ENCODE assay signal across 22 cellular contexts in the genomic region with DNA sequence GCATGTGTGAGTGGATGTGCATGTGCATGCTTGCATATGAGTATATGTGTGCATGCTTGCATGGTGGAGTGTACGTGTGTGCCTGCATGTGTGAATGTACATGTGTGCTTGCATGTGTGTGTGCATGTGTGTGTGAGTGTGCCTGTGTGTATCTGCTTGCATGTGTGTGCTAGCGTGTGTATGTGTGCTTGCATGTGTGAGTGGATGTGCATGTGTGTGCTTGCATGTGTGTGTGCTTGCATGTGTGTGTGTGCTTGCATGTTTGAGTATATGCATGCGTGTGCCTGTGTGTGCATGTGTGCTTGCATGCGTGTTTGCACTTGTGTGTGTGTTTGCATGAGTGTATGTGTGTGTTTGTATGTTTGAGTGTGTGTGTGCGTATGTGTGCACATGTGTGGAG. TPM values are rescaled to one million over a fixed set of nuclear protein-coding genes. Genes with fewer than 3 reads are reported as not detected.
DNase-seq lines count a peak whose midpoint lies in the region; ATAC-seq, FAIRE-seq and TF ChIP-seq lines count a peak whose summit lies in the region.
"Had no signal": no experiment of that assay in that cellular context is flagged by ENCODE, and none has a peak within 500 bp of the region (broad histone marks: within the 10 kb centered on the region; RNA-seq: fewer than 3 reads in every experiment).

No MANE protein-coding gene starts in this region.

- H2BK5ac ChIP-seq in H1 (ENCODE audit: low read depth, low read length), result peak overlapping the region; percentile 75

- H3K4ac ChIP-seq in H1 (replicated peaks; ENCODE audit: insufficient read length, low read depth, low read length), result peak overlapping the region; percentile 74

- no peak overlapping the region; the same call in 1 of the 2 replicates for H3K18ac ChIP-seq in H1 (ENCODE audit: extremely low read depth, low read length)

- intact Hi-C loops in CD4-positive, alpha-beta T cell (cut with DNase I, micrococcal nuclease), result no loop called here

- H3K4me3 ChIP-seq in H1 (ENCODE audit: extremely low read depth in 1 of 4, insufficient read depth in 2 of 4, low read depth in 3 of 4, low read length in 4 of 4), result no peak overlapping the region
- H3K4me3 ChIP-seq: PC-9, SJCRH30 had no signal

- 94% methylated on average over 5 of the region's 5 CpGs; no CpG with 5 or more reads in 1 of the 2 experiments for WGBS in H1 (ENCODE audit: extremely low coverage in 1 of 2, insufficient coverage in 1 of 2, insufficient read length in 1 of 2, insufficient replicate concordance in 2 of 2, low coverage in 1 of 2, low lambda C conversion rate in 2 of 2, missing lambda C conversion rate in 1 of 2), 2 experiments

- H3K27me3 Mint-ChIP-seq in CD4-positive, alpha-beta T cell, result peaks cover 17% of the 10 kb centered on the region
- peaks cover 16% of the 10 kb centered on the region for H3K27me3 Mint-ChIP-seq in neural crest cell (ENCODE audit: low read depth)
- H3K27me3 Mint-ChIP-seq in activated T-cell treated with anti-CD3 and anti-CD28 coated beads, Interleukin-2, amount 50 U/mL, for 72 hours (ENCODE audit: low read depth), result peaks cover 41% of the 10 kb centered on the region

- H3K79me1 ChIP-seq in H1 (ENCODE audit: low read depth, low read length), result 0 out of 2 replicates have a peak, but pooled peaks cover 3% of the 10 kb centered on the region

- peak overlapping the region; percentile 44 for H3K4me3 Mint-ChIP-seq in CD4-positive, alpha-beta T cell
- peak overlapping the region; percentile 47 for H3K4me3 Mint-ChIP-seq in neural crest cell
- H3K4me3 Mint-ChIP-seq in activated T-cell treated with anti-CD3 and anti-CD28 coated beads, Interleukin-2, amount 50 U/mL, for 72 hours, result no peak overlapping the region
- H3K4me3 Mint-ChIP-seq: H9 had no signal

- no peaks in the 10 kb centered on the region for H3K36me3 Mint-ChIP-seq in CD4-positive, alpha-beta T cell (ENCODE audit: low read depth)
- peaks cover 11% of the 10 kb centered on the region for H3K36me3 Mint-ChIP-seq in neural crest cell (ENCODE audit: low read depth)
- H3K36me3 Mint-ChIP-seq in activated T-cell treated with anti-CD3 and anti-CD28 coated beads, Interleukin-2, amount 50 U/mL, for 72 hours (ENCODE audit: insufficient read depth in 2 of 2), result peaks cover 5 to 8% of the 10 kb centered on the region in 2 donors

- H2BK15ac ChIP-seq in H1 (ENCODE audit: low read length), result 0 out of 2 replicates have a peak overlapping the region, but pooled peaks have one; percentile 96

- H3K23ac ChIP-seq in H1 (ENCODE audit: insufficient read length), result no peak overlapping the region

- H3K14ac ChIP-seq in H1 (ENCODE audit: insufficient read length), result no peak overlapping the region

- no peak overlapping the region for H4K8ac ChIP-seq in H1 (ENCODE audit: extremely low read depth, insufficient read depth, low read length)

- H3K79me2 ChIP-seq in H1 (ENCODE audit: control insufficient read depth in 1 of 2, insufficient read depth in 2 of 2, low read length in 2 of 2), result no peaks in the 10 kb centered on the region

- TF ChIP-seq POLR2A in H1 (IDR thresholded peaks at IDR 0.05; ENCODE audit: control extremely low read depth in 1 of 2, low read depth in 2 of 2, low read length in 2 of 2), result no peak

- H3K27ac ChIP-seq in CD4-positive, alpha-beta T cell (ENCODE audit: low read depth, low read length), result no peak overlapping the region
- no peak overlapping the region for H3K27ac ChIP-seq in H1 (ENCODE audit: low read depth, low read length)
- H3K27ac ChIP-seq: KMS-11, PC-9, SJCRH30 had no signal

- H3K36me3 ChIP-seq in H1 (ENCODE audit: control insufficient read depth in 2 of 4, insufficient read depth in 4 of 4, low read length in 3 of 4), result no peaks in the 10 kb centered on the region; a peak in 1 of 8 replicates
- H3K36me3 ChIP-seq: SJCRH30 had no signal

- no peak for DNase-seq in CD4-positive, alpha-beta T cell
- DNase-seq in HTR-8/SVneo (ENCODE audit: insufficient read length, low spot score) (no peak), H1 (ENCODE audit: low read depth in 1 of 2, low spot score in 2 of 2) (no peak), neural crest cell (ENCODE audit: low read depth, low spot score) (no peak), GOT3 (lab: John Stamatoyannopoulos, UW) (no peak), COR-L47 (lab: John Stamatoyannopoulos, UW) (no peak)
- DNase-seq in activated T-cell treated with anti-CD3 and anti-CD28 coated beads, Interleukin-2, amount 50 U/mL, for 72 hours, result no peak
- DNase-seq: H9, NCI-H1092, NCI-H1417 treated with DMSO at 0.1 percent for 48 hours, NCI-H1694 treated with DMSO at 0.1 percent for 48 hours, NCI-H2081, NCI-H2227 treated with DMSO at 0.1 percent for 48 hours, NCI-H526 treated with DMSO at 0.1 percent for 48 hours, PC-9, SJCRH30 had no signal

- H3K56ac ChIP-seq in H1 (replicated peaks; ENCODE audit: insufficient read length, low read depth, low read length), result no peak overlapping the region

- no peak for TF ChIP-seq CTCF in CD4-positive, alpha-beta T cell (IDR thresholded peaks at IDR 0.05)
- TF ChIP-seq CTCF in H1 (IDR thresholded peaks at IDR 0.05; ENCODE audit: control extremely low read depth in 1 of 3, insufficient read depth in 1 of 3, low read depth in 1 of 3, low read length in 3 of 3) (no peak), neural crest cell (conservative IDR thresholded peaks at IDR 0.05) (no peak)

- H3K9ac ChIP-seq in H1 (replicated peaks in 1 of 4; ENCODE audit: extremely low read depth in 1 of 4, low read depth in 3 of 4, low read length in 3 of 4), result no peak overlapping the region
- H3K9ac ChIP-seq: KMS-11 had no signal

- CTCF ChIA-PET in CD4-positive, alpha-beta T cell (lab: Charles Lee), result no interaction called here
- CTCF ChIA-PET in H1 (lab: Charles Lee; ENCODE audit: partially characterized antibody), result interaction anchor here (1.2 to 6.6 kb wide), 4 partner anchors 9 to 225 kb away, joined by 3 to 58 read pairs (median 6); no protein-coding TSS in a partner anchor

- H3K4me1 ChIP-seq in H1 (replicated peaks in 1 of 4; ENCODE audit: control insufficient read depth in 3 of 4, insufficient read depth in 4 of 4, low read length in 3 of 4), result peaks cover 0 to 7% (median 4%) of the 10 kb centered on the region in 4 experiments; a peak in 5 of 7 replicates
- H3K4me1 ChIP-seq: SJCRH30 had no signal

- no peak overlapping the region for H2BK20ac ChIP-seq in H1 (ENCODE audit: low read length)

- H4K5ac ChIP-seq in H1 (ENCODE audit: insufficient read length, low read depth, low read length), result no peak overlapping the region

- peaks cover 0 to 4% of the 10 kb centered on the region in 2 experiments for H4K20me1 ChIP-seq in H1 (replicated peaks in 1 of 2; ENCODE audit: control insufficient read depth in 1 of 2, insufficient read depth in 2 of 2, low read length in 2 of 2)

- FAIRE-seq in HTR-8/SVneo (lab: Jason Lieb, UNC), result peak; percentile 94
- FAIRE-seq in H1 (lab: Jason Lieb, UNC), result no peak
- FAIRE-seq: G401.6, GM12892 had no signal

- H3K4me1 Mint-ChIP-seq in CD4-positive, alpha-beta T cell (ENCODE audit: low read depth), result peaks cover 11% of the 10 kb centered on the region
- H3K4me1 Mint-ChIP-seq in neural crest cell, result peaks cover 7% of the 10 kb centered on the region
- peaks cover 20% of the 10 kb centered on the region for H3K4me1 Mint-ChIP-seq in activated T-cell treated with anti-CD3 and anti-CD28 coated beads, Interleukin-2, amount 50 U/mL, for 72 hours (ENCODE audit: low read depth)

- no peak for TF ChIP-seq RAD21 in H1 (IDR thresholded peaks at IDR 0.05 in 1 of 2, conservative IDR thresholded peaks at IDR 0.05 in 1 of 2; ENCODE audit: low read depth in 2 of 2, low read length in 2 of 2)

- peaks cover 6% of the 10 kb centered on the region for H3K9me3 ChIP-seq in CD4-positive, alpha-beta T cell (ENCODE audit: control insufficient read depth, low read length)
- peaks cover 2 to 8% of the 10 kb centered on the region in 2 experiments; a peak in 2 of 4 replicates for H3K9me3 ChIP-seq in H1 (ENCODE audit: insufficient read depth in 2 of 2, low read depth in 1 of 2, low read length in 1 of 2)

- no peak overlapping the region for H2BK120ac ChIP-seq in H1 (replicated peaks; ENCODE audit: low read depth, low read length)

- POLR2A ChIA-PET in CD4-positive, alpha-beta T cell (lab: Charles Lee), result no interaction called here
- POLR2A ChIA-PET in H1 (lab: Charles Lee; ENCODE audit: partially characterized antibody), result no interaction called here

- H3K27me3 ChIP-seq in CD4-positive, alpha-beta T cell (ENCODE audit: control insufficient read depth, insufficient read depth, low read length), result no peaks in the 10 kb centered on the region
- peaks cover 0 to 8% (median 3%) of the 10 kb centered on the region in 4 experiments; a peak in 5 of 7 replicates for H3K27me3 ChIP-seq in H1 (replicated peaks in 1 of 4; ENCODE audit: control insufficient read depth in 3 of 4, extremely low read depth in 1 of 4, insufficient read depth in 3 of 4, low read length in 3 of 4)
- H3K27me3 ChIP-seq: SJCRH30 had no signal

- ATAC-seq in CD4-positive, alpha-beta T cell (ENCODE audit: poor library complexity), result no peak
- no peak for ATAC-seq in HG03378 (IDR thresholded peaks at IDR 0.05; ENCODE audit: unreplicated experiment)
- no peak for ATAC-seq in activated T-cell treated with anti-CD3 and anti-CD28 coated beads, Interleukin-2, amount 50 U/mL, for 72 hours (replicated peaks in 1 of 2)
- ATAC-seq: Right ventricle myocardium inferior, SK-N-SH treated with all-trans-retinoic acid at 6 μM for 48 hours had no signal

- no peak overlapping the region for H3K27ac Mint-ChIP-seq in CD4-positive, alpha-beta T cell
- H3K27ac Mint-ChIP-seq in neural crest cell (ENCODE audit: unreplicated experiment), result no peak overlapping the region
- no peak overlapping the region for H3K27ac Mint-ChIP-seq in activated T-cell treated with anti-CD3 and anti-CD28 coated beads, Interleukin-2, amount 50 U/mL, for 72 hours
- H3K27ac Mint-ChIP-seq: H9 had no signal

- peaks cover 7% of the 10 kb centered on the region for H3K9me3 Mint-ChIP-seq in CD4-positive, alpha-beta T cell
- H3K9me3 Mint-ChIP-seq in neural crest cell, result peaks cover 11% of the 10 kb centered on the region
- peaks cover 8 to 10% of the 10 kb centered on the region in 2 donors for H3K9me3 Mint-ChIP-seq in activated T-cell treated with anti-CD3 and anti-CD28 coated beads, Interleukin-2, amount 50 U/mL, for 72 hours

- H2AFZ ChIP-seq in H1 (ENCODE audit: low read length), result no peak overlapping the region
- H2AFZ ChIP-seq: PC-9 had no signal

- H4K91ac ChIP-seq in H1 (replicated peaks; ENCODE audit: insufficient read length, low read length), result peak overlapping the region; percentile 30

- peak overlapping the region; percentile 59 for H2AK5ac ChIP-seq in H1 (ENCODE audit: low read depth, low read length)

- peak overlapping the region; percentile 77; the same call in 1 of the 2 replicates for H2BK12ac ChIP-seq in H1 (ENCODE audit: low read depth, low read length)

- TF ChIP-seq EP300 in H1 (IDR thresholded peaks at IDR 0.05; ENCODE audit: borderline replicate concordance in 1 of 2, low read depth in 2 of 2, low read length in 2 of 2), result no peak

- H3K4me2 ChIP-seq in H1 (ENCODE audit: insufficient read depth in 1 of 2, low read depth in 2 of 2, low read length in 2 of 2), result no peak overlapping the region
- H3K4me2 ChIP-seq: KMS-11 had no signal

- H3K23me2 ChIP-seq in H1 (ENCODE audit: low read depth, low read length), result peaks cover 7% of the 10 kb centered on the region

RNA-seq across cellular contexts. Expression of a gene that starts 4.6 kb away (rescaled TPM):
- total RNA-seq in CD4-positive, alpha-beta T cell, result 10 to 100 TPM in 1 of 2 experiments, 1 to 10 TPM in 1; 9.8 to 10.6 TPM
- 47.5 and 50.8 TPM in 2 replicates for total RNA-seq in H1 (2021; fragmentation: NEBNext Ultra II Directional; extraction: Animal tissue kit (Norgen Biotek cat#: 25700))
- 54.9 and 81.4 TPM in 2 replicates for polyA plus RNA-seq in H1 (2011; rRNA removed)
- polyA plus RNA-seq in H1 (2011; cell fraction: cytosol; rRNA removed), result 51.2 TPM
- polyA plus RNA-seq in H1 (2011; cell fraction: nucleus; rRNA removed), result 191 TPM
- polyA plus RNA-seq in H1 (2012, experiment 1 of 2), result 36.1 to 53.1 TPM (median 42.4 TPM) in 4 replicates
- polyA plus RNA-seq in H1 (2012, experiment 2 of 2), result 26.1 TPM
- 40.4 TPM for polyA plus RNA-seq in H1 (2013, experiment 1 of 2)
- polyA plus RNA-seq in H1 (2013, experiment 2 of 2), result 38.5 TPM
- polyA minus RNA-seq in H1 (2011; rRNA and poly(A)+ RNA removed), result 104 and 131 TPM in 2 replicates
- polyA minus RNA-seq in H1 (2011; cell fraction: cytosol; rRNA and poly(A)+ RNA removed), result 53.8 TPM
- 70.5 TPM for polyA minus RNA-seq in H1 (2011; cell fraction: nucleus; rRNA and poly(A)+ RNA removed)
- total RNA-seq in neural crest cell, result 90.4 and 94.0 TPM in 2 replicates
- 1 to 10 TPM; 3.7 to 5.2 TPM for total RNA-seq in activated T-cell treated with anti-CD3 and anti-CD28 coated beads, Interleukin-2, amount 50 U/mL, for 72 hours

Comparison
In these comparisons a context has a peak if more than half of its experiments do, and no peak if none do; other contexts are left out.
1. H3K4me3 Mint-ChIP-seq: peak in CD4-positive, alpha-beta T cell (single experiment) and neural crest cell (single experiment); none in activated T-cell treated with anti-CD3 and anti-CD28 coated beads, Interleukin-2, amount 50 U/mL, for 72 hours (0 of 2).